Comparison of ENCODE assay signal across 9 cellular contexts in genomic region chr11:131691558-131692041, GRCh38.
A peak's percentile ranks its signal among the peaks of the same experiment; 100 is the strongest.
DNase-seq lines count a peak whose midpoint lies in the region; ATAC-seq and TF ChIP-seq lines count a peak whose summit lies in the region.
"Had no signal": no experiment of that assay in that cellular context is flagged by ENCODE, and none has a peak within 500 bp of the region (broad histone marks: within the 10 kb centered on the region; RNA-seq: fewer than 3 reads in every experiment).

No MANE protein-coding gene starts in this region.

- peak; percentile 36 for TF ChIP-seq CTCF in fibroblast of mammary gland (conservative IDR thresholded peaks at IDR 0.05; ENCODE audit: control insufficient read depth, insufficient read depth, low read depth, low read length)

- H3K27ac Mint-ChIP-seq in CD4-positive, alpha-beta memory T cell: no peak overlapping the region

- peaks cover 0 to 4% (median 0%) of the 10 kb centered on the region in 8 donors for H3K9me3 Mint-ChIP-seq in CD4-positive, alpha-beta memory T cell

- H3K9me3 ChIP-seq in ES-I3 (ENCODE audit: control insufficient read depth, insufficient read depth, low read length): no peaks in the 10 kb centered on the region
- H3K9me3 ChIP-seq in CD4-positive, alpha-beta memory T cell (ENCODE audit: control insufficient read depth in 1 of 2, low read length in 2 of 2): no peaks in the 10 kb centered on the region
- H3K9me3 ChIP-seq: ovary had no signal

- H3K27me3 ChIP-seq in CD4-positive, alpha-beta memory T cell (ENCODE audit: insufficient read depth, low read length): no peaks in the 10 kb centered on the region
- H3K27me3 ChIP-seq: ovary had no signal

- no peak overlapping the region for H3K27ac ChIP-seq in CD4-positive, alpha-beta memory T cell (ENCODE audit: low read depth, low read length)
- H3K27ac ChIP-seq: ovary had no signal

- peaks cover 6 to 13% (median 8%) of the 10 kb centered on the region in 4 donors for H3K4me1 Mint-ChIP-seq in CD4-positive, alpha-beta memory T cell

- no peak overlapping the region for H3K4me3 ChIP-seq in fibroblast of mammary gland (ENCODE audit: control insufficient read depth, low read depth, low read length)
- H3K4me3 ChIP-seq in CD4-positive, alpha-beta memory T cell (ENCODE audit: low read length in 2 of 2): no peak overlapping the region
- H3K4me3 ChIP-seq: ovary had no signal

- DNase-seq in RPMI7951 (ENCODE audit: low read depth): peak; percentile 39
- DNase-seq in fibroblast of mammary gland (ENCODE audit: low read depth): peak; percentile 31
- DNase-seq in stimulated activated CD4-positive, alpha-beta T cell treated with anti-CD3 and anti-CD28 coated beads, Interleukin-15, amount 100 ng/mL, for 24 hours: peak; percentile 42
- no peak for DNase-seq in CD4-positive, alpha-beta memory T cell
- DNase-seq in NOMO-1 treated with DMSO at 0.1 percent for 48 hours (lab: John Stamatoyannopoulos, UW; ENCODE audit: unreplicated experiment): no peak

- CTCF ChIA-PET in CD4-positive, alpha-beta memory T cell (lab: Charles Lee; ENCODE audit: partially characterized antibody): no interaction called here

- H3K4me3 Mint-ChIP-seq in CD4-positive, alpha-beta memory T cell: no peak overlapping the region

- POLR2A ChIA-PET in CD4-positive, alpha-beta memory T cell (lab: Charles Lee; ENCODE audit: partially characterized antibody): no interaction called here

- peak overlapping the region; percentile 15; the same call in 1 of the 2 replicates for H3K9ac ChIP-seq in ES-I3 (ENCODE audit: low read depth, low read length)

- H3K27me3 Mint-ChIP-seq in CD4-positive, alpha-beta memory T cell: peaks cover 16 to 25% of the 10 kb centered on the region in 2 donors

- no peaks in the 10 kb centered on the region for H3K4me1 ChIP-seq in ES-I3 (ENCODE audit: insufficient read depth, low read length)
- no peaks in the 10 kb centered on the region for H3K4me1 ChIP-seq in CD4-positive, alpha-beta memory T cell (ENCODE audit: insufficient read depth, low read length)

- intact Hi-C loops in CD4-positive, alpha-beta memory T cell (cut with micrococcal nuclease): loop anchor here (5.0 kb wide), 1 partner anchor 1251 kb away; no protein-coding TSS in a partner anchor

- H3K36me3 ChIP-seq in ES-I3 (ENCODE audit: insufficient read depth, low read length): no peaks in the 10 kb centered on the region
- no peaks in the 10 kb centered on the region for H3K36me3 ChIP-seq in CD4-positive, alpha-beta memory T cell (ENCODE audit: insufficient read depth, low read length)
- H3K36me3 ChIP-seq: ovary had no signal

- no peaks in the 10 kb centered on the region for H3K36me3 Mint-ChIP-seq in CD4-positive, alpha-beta memory T cell

- peak; percentile 44 for ATAC-seq in GM21825 (IDR thresholded peaks at IDR 0.05; ENCODE audit: unreplicated experiment)
- no peak for ATAC-seq in HG02623 (IDR thresholded peaks at IDR 0.05; ENCODE audit: unreplicated experiment)

Comparison
In these comparisons a context has a peak if more than half of its experiments do, and no peak if none do; other contexts are left out.
1. DNase-seq: peak in RPMI7951 (single experiment), fibroblast of mammary gland (single experiment) and stimulated activated CD4-positive, alpha-beta T cell treated with anti-CD3 and anti-CD28 coated beads, Interleukin-15, amount 100 ng/mL, for 24 hours (single experiment); none in CD4-positive, alpha-beta memory T cell (0 of 5) and NOMO-1 treated with DMSO at 0.1 percent for 48 hours (single experiment).